ENCODE assay signal across 15 cellular contexts in genomic region chr2:53877556-53877955, GRCh38.
"Had no signal": no experiment of that assay in that cellular context is flagged by ENCODE, and none has a peak within 500 bp of the region (broad histone marks: within the 10 kb centered on the region; RNA-seq: fewer than 3 reads in every experiment).

No MANE protein-coding gene starts in this region.

- H3K4me3 Mint-ChIP-seq: activated B cell treated with CpG ODN at 0.5 μM for 24 hours; activated CD8-positive, alpha-beta memory T cell treated with anti-CD3 and anti-CD28 coated beads, Interleukin-2, amount 10 ng/mL, durations not matched to agents 7 days and 5 days; activated naive CD8-positive, alpha-beta T cell; activated T-cell treated with anti-CD3 and anti-CD28 coated beads, Interleukin-2, amount 50 U/mL, for 4 hours; mesothelial cell of epicardium; naive B cell; stimulated activated memory B cell treated with anti-CD40 and anti-IgM and Interleukin-4, amounts not matched to agents 10 μg/mL and 1 μg/mL and 100 μg/mL, for 72 hours; T-helper 1 cell treated with Interleukin-12 subunit alpha and Interleukin-12 subunit beta and Interleukin-4 antibody, amounts not matched to agents 30 μg/mL and 1 μg/mL, for 36 hours had no signal

- DNase-seq: activated B cell treated with CpG ODN at 0.5 μM for 24 hours; activated CD4-positive, alpha-beta T cell treated with anti-CD3 and anti-CD28 coated beads, Interleukin-2, amount 50 U/mL, for 4 hours; activated CD8-positive, alpha-beta memory T cell treated with anti-CD3 and anti-CD28 coated beads, Interleukin-2, amount 10 ng/mL, durations not matched to agents 7 days and 5 days; activated effector memory CD4-positive, alpha-beta T cell treated with anti-CD3 and anti-CD28 coated beads, Interleukin-2, amount 50 U/mL, for 16 hours; activated T-cell treated with anti-CD3 and anti-CD28 coated beads, Interleukin-2, amount 50 U/mL, for 4 hours; aorta; naive B cell had no signal

- H3K9me3 Mint-ChIP-seq: activated B cell treated with CpG ODN at 0.5 μM for 24 hours; activated T-cell treated with anti-CD3 and anti-CD28 coated beads, Interleukin-2, amount 50 U/mL, for 4 hours; naive B cell; stimulated activated memory B cell treated with anti-CD40 and anti-IgM and Interleukin-4, amounts not matched to agents 10 μg/mL and 1 μg/mL and 100 μg/mL, for 72 hours; T-helper 1 cell treated with Interleukin-12 subunit alpha and Interleukin-12 subunit beta and Interleukin-4 antibody, amounts not matched to agents 30 μg/mL and 1 μg/mL, for 36 hours had no signal

- H3K27me3 Mint-ChIP-seq: activated B cell treated with CpG ODN at 0.5 μM for 24 hours; activated CD8-positive, alpha-beta memory T cell treated with anti-CD3 and anti-CD28 coated beads, Interleukin-2, amount 10 ng/mL, durations not matched to agents 7 days and 5 days; activated naive CD8-positive, alpha-beta T cell; naive B cell; stimulated activated memory B cell treated with anti-CD40 and anti-IgM and Interleukin-4, amounts not matched to agents 10 μg/mL and 1 μg/mL and 100 μg/mL, for 72 hours had no signal

- H3K4me3 ChIP-seq: smooth muscle cell, tibial nerve, vagina had no signal

- H3K4me1 ChIP-seq: tibial nerve, vagina had no signal

- H3K27ac Mint-ChIP-seq: activated B cell treated with CpG ODN at 0.5 μM for 24 hours; activated CD8-positive, alpha-beta memory T cell treated with anti-CD3 and anti-CD28 coated beads, Interleukin-2, amount 10 ng/mL, durations not matched to agents 7 days and 5 days; activated naive CD8-positive, alpha-beta T cell; mesothelial cell of epicardium; stimulated activated memory B cell treated with anti-CD40 and anti-IgM and Interleukin-4, amounts not matched to agents 10 μg/mL and 1 μg/mL and 100 μg/mL, for 72 hours; T-helper 1 cell treated with Interleukin-12 subunit alpha and Interleukin-12 subunit beta and Interleukin-4 antibody, amounts not matched to agents 30 μg/mL and 1 μg/mL, for 36 hours had no signal

- H3K4me1 Mint-ChIP-seq: activated B cell treated with CpG ODN at 0.5 μM for 24 hours; activated CD8-positive, alpha-beta memory T cell treated with anti-CD3 and anti-CD28 coated beads, Interleukin-2, amount 10 ng/mL, durations not matched to agents 7 days and 5 days; mesothelial cell of epicardium; naive B cell; stimulated activated memory B cell treated with anti-CD40 and anti-IgM and Interleukin-4, amounts not matched to agents 10 μg/mL and 1 μg/mL and 100 μg/mL, for 72 hours had no signal

- H3K27ac ChIP-seq: tibial nerve, vagina had no signal

- ATAC-seq: activated CD8-positive, alpha-beta memory T cell treated with anti-CD3 and anti-CD28 coated beads, Interleukin-2, amount 10 ng/mL, durations not matched to agents 7 days and 5 days; activated T-cell treated with anti-CD3 and anti-CD28 coated beads, Interleukin-2, amount 50 U/mL, for 4 hours; esophagus mucosa; stimulated activated memory B cell treated with anti-CD40 and anti-IgM and Interleukin-4, amounts not matched to agents 10 μg/mL and 1 μg/mL and 100 μg/mL, for 72 hours had no signal

- H3K27me3 ChIP-seq: tibial nerve, vagina had no signal

- H3K4me2 ChIP-seq: smooth muscle cell had no signal
